Comparison of ENCODE assay signal across 9 cellular contexts in genomic region chr1:163528710-163529348, GRCh38.
DNase-seq lines count a peak whose midpoint lies in the region; ATAC-seq and TF ChIP-seq lines count a peak whose summit lies in the region.
"Had no signal": no experiment of that assay in that cellular context is flagged by ENCODE, and none has a peak within 500 bp of the region (broad histone marks: within the 10 kb centered on the region; RNA-seq: fewer than 3 reads in every experiment).

No MANE protein-coding gene starts in this region.

- no peaks in the 10 kb centered on the region for H3K4me1 ChIP-seq in Peyer's patch

- TF ChIP-seq POLR2A in Peyer's patch (IDR thresholded peaks at IDR 0.05), result no peak

- H3K9me3 Mint-ChIP-seq in stimulated activated naive B cell treated with anti-CD40 and anti-IgM and Interleukin-4, amounts not matched to agents 10 μg/mL and 1 μg/mL and 100 μg/mL, for 72 hours, result no peaks in the 10 kb centered on the region
- H3K9me3 Mint-ChIP-seq: activated B cell treated with CpG ODN at 0.5 μM for 24 hours had no signal

- POLR2A ChIA-PET in BJ (lab: Charles Lee), result no interaction called here

- no peak overlapping the region for H3K27ac Mint-ChIP-seq in stimulated activated naive B cell treated with anti-CD40 and anti-IgM and Interleukin-4, amounts not matched to agents 10 μg/mL and 1 μg/mL and 100 μg/mL, for 72 hours
- H3K27ac Mint-ChIP-seq: activated B cell treated with CpG ODN at 0.5 μM for 24 hours had no signal

- H3K4me3 ChIP-seq in BJ (ENCODE audit: low read depth, low read length) (no peak overlapping the region), Peyer's patch (no peak overlapping the region), fibroblast of mammary gland (ENCODE audit: control insufficient read depth, low read depth, low read length) (no peak overlapping the region)

- H3K36me3 Mint-ChIP-seq in stimulated activated naive B cell treated with anti-CD40 and anti-IgM and Interleukin-4, amounts not matched to agents 10 μg/mL and 1 μg/mL and 100 μg/mL, for 72 hours, result no peaks in the 10 kb centered on the region

- H3K4me3 Mint-ChIP-seq in stimulated activated naive B cell treated with anti-CD40 and anti-IgM and Interleukin-4, amounts not matched to agents 10 μg/mL and 1 μg/mL and 100 μg/mL, for 72 hours, result no peak overlapping the region
- H3K4me3 Mint-ChIP-seq: activated B cell treated with CpG ODN at 0.5 μM for 24 hours had no signal

- no peak overlapping the region for H3K27ac ChIP-seq in Peyer's patch

- H3K27me3 ChIP-seq in BJ (ENCODE audit: control insufficient read depth, insufficient read depth, low read length) (no peaks in the 10 kb centered on the region), Peyer's patch (no peaks in the 10 kb centered on the region)

- TF ChIP-seq CTCF in BJ (IDR thresholded peaks at IDR 0.05; ENCODE audit: insufficient read depth, low read depth, low read length) (peak; percentile 58), Peyer's patch (IDR thresholded peaks at IDR 0.05) (peak; percentile 24 to 60 (median 42)), fibroblast of mammary gland (conservative IDR thresholded peaks at IDR 0.05; ENCODE audit: control insufficient read depth, insufficient read depth, low read depth, low read length) (peak; percentile 67)

- H3K36me3 ChIP-seq in BJ (ENCODE audit: control insufficient read depth, insufficient read depth, low read length) (no peaks in the 10 kb centered on the region), Peyer's patch (no peaks in the 10 kb centered on the region)

- peaks cover 4 to 5% of the 10 kb centered on the region in 2 donors for H3K27me3 Mint-ChIP-seq in stimulated activated naive B cell treated with anti-CD40 and anti-IgM and Interleukin-4, amounts not matched to agents 10 μg/mL and 1 μg/mL and 100 μg/mL, for 72 hours

- H3K4me1 Mint-ChIP-seq in stimulated activated naive B cell treated with anti-CD40 and anti-IgM and Interleukin-4, amounts not matched to agents 10 μg/mL and 1 μg/mL and 100 μg/mL, for 72 hours, result no peaks in the 10 kb centered on the region
- H3K4me1 Mint-ChIP-seq: activated B cell treated with CpG ODN at 0.5 μM for 24 hours had no signal

- peak; percentile 75 for ATAC-seq in GM18498 (IDR thresholded peaks at IDR 0.05; ENCODE audit: unreplicated experiment)
- peak; percentile 52 for ATAC-seq in HG03108 (IDR thresholded peaks at IDR 0.05; ENCODE audit: unreplicated experiment)
- ATAC-seq in stimulated activated naive B cell treated with anti-CD40 and anti-IgM and Interleukin-4, amounts not matched to agents 10 μg/mL and 1 μg/mL and 100 μg/mL, for 72 hours (replicated peaks), result peak; percentile 44 to 46
- ATAC-seq in GM21717 (IDR thresholded peaks at IDR 0.05; ENCODE audit: unreplicated experiment), result no peak

- CTCF ChIA-PET in BJ (lab: Yijun Ruan, JAX), result interaction anchor here (1.0 to 2.5 kb wide), 4 partner anchors 29 to 1544 kb away, joined by 3 to 8 read pairs (median 6); no protein-coding TSS in a partner anchor

- DNase-seq in BJ (ENCODE audit: low read depth), result no peak
- no peak for DNase-seq in Peyer's patch
- peak; percentile 35 for DNase-seq in fibroblast of mammary gland (ENCODE audit: low read depth)
- DNase-seq in stimulated activated naive B cell treated with anti-CD40 and anti-IgM and Interleukin-4, amounts not matched to agents 10 μg/mL and 1 μg/mL and 100 μg/mL, for 72 hours, result no peak
- DNase-seq in stimulated activated CD4-positive, alpha-beta T cell treated with anti-CD3 and anti-CD28 coated beads, Interleukin-12 subunit alpha, Interleukin-12 subunit beta, amount 100 ng/mL, for 4 hours, result no peak
- DNase-seq: activated B cell treated with CpG ODN at 0.5 μM for 24 hours had no signal

- H3K9me3 ChIP-seq in Peyer's patch, result no peaks in the 10 kb centered on the region
